1 cellular context compared by ENCODE assay signal in the genomic region with DNA sequence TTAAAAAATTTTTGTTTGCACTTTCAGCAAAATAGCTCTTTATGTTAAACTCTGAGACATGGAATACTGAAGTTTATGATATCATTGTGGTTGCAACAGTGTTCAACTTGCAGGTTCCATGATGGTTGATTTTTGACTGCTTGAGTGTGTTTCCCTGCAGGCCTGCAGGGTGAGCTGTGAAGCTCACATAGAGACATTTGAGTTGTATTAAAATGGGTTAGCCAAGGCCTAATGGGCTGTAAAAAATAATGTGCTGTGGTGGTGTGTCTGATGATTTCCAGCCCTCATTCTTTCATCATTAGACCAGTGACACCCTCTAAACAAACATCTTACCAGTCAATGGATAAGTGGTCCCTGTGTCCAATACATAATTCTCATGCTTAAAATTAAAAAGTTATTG.
TF ChIP-seq lines count a peak whose summit lies in the region.

No MANE protein-coding gene starts in this region.

TF ChIP-seq in SK-N-SH, 30 proteins besides CTCF, POLR2A, EP300 and RAD21:
- TF ChIP-seq, protein P1, sequence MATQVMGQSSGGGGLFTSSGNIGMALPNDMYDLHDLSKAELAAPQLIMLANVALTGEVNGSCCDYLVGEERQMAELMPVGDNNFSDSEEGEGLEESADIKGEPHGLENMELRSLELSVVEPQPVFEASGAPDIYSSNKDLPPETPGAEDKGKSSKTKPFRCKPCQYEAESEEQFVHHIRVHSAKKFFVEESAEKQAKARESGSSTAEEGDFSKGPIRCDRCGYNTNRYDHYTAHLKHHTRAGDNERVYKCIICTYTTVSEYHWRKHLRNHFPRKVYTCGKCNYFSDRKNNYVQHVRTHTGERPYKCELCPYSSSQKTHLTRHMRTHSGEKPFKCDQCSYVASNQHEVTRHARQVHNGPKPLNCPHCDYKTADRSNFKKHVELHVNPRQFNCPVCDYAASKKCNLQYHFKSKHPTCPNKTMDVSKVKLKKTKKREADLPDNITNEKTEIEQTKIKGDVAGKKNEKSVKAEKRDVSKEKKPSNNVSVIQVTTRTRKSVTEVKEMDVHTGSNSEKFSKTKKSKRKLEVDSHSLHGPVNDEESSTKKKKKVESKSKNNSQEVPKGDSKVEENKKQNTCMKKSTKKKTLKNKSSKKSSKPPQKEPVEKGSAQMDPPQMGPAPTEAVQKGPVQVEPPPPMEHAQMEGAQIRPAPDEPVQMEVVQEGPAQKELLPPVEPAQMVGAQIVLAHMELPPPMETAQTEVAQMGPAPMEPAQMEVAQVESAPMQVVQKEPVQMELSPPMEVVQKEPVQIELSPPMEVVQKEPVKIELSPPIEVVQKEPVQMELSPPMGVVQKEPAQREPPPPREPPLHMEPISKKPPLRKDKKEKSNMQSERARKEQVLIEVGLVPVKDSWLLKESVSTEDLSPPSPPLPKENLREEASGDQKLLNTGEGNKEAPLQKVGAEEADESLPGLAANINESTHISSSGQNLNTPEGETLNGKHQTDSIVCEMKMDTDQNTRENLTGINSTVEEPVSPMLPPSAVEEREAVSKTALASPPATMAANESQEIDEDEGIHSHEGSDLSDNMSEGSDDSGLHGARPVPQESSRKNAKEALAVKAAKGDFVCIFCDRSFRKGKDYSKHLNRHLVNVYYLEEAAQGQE (IDR thresholded peaks at IDR 0.05; ENCODE audit: low read depth, low read length), result no peak
- TF ChIP-seq POLR2AphosphoS5 (IDR thresholded peaks at IDR 0.05; ENCODE audit: low read depth, low read length) (no peak), RFX5 (IDR thresholded peaks at IDR 0.05; ENCODE audit: low read length) (no peak), SMC3 (IDR thresholded peaks at IDR 0.05; ENCODE audit: low read depth, low read length) (no peak), CHD2 (IDR thresholded peaks at IDR 0.05; ENCODE audit: low read length, partially characterized antibody) (no peak)
